ENCODE assay signal across 1 cellular context in the genomic region with DNA sequence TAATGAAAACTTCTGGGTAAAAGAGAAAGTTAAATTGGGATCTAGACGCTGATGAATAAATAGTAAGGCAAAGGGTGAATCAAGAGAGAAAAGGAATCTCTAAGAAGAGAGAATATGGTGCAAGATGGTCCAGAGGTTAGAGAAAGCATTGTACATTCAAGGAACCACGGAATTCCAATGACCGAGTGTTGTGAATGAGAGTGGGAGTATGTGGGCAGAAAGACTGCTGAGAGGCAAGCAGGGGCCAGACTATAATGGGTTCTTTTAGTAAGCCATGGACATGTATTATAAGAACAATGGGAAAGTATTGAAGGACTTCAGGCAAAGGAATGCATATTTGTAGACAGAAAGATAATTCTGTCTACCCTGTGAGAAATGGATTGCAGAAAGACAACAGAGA.
TF ChIP-seq lines count a peak whose summit lies in the region.

No MANE protein-coding gene starts in this region.

TF ChIP-seq in HepG2, 621 proteins besides CTCF, POLR2A, EP300 and RAD21 (continued from another document):
- TF ChIP-seq, protein P1, sequence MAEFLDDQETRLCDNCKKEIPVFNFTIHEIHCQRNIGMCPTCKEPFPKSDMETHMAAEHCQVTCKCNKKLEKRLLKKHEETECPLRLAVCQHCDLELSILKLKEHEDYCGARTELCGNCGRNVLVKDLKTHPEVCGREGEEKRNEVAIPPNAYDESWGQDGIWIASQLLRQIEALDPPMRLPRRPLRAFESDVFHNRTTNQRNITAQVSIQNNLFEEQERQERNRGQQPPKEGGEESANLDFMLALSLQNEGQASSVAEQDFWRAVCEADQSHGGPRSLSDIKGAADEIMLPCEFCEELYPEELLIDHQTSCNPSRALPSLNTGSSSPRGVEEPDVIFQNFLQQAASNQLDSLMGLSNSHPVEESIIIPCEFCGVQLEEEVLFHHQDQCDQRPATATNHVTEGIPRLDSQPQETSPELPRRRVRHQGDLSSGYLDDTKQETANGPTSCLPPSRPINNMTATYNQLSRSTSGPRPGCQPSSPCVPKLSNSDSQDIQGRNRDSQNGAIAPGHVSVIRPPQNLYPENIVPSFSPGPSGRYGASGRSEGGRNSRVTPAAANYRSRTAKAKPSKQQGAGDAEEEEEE (CRISPR knock-in tag; IDR thresholded peaks at IDR 0.05; ENCODE audit: borderline replicate concordance) = no peak
- TF ChIP-seq ZNF672 (CRISPR knock-in tag; IDR thresholded peaks at IDR 0.05) (no peak), NR2F2 (IDR thresholded peaks at IDR 0.05; ENCODE audit: borderline replicate concordance, low read depth) (no peak), ZNF496 (CRISPR knock-in tag; IDR thresholded peaks at IDR 0.05; ENCODE audit: insufficient replicate concordance) (no peak), NFE2L1 (CRISPR knock-in tag; IDR thresholded peaks at IDR 0.05; ENCODE audit: borderline replicate concordance) (no peak), RARG (CRISPR knock-in tag; IDR thresholded peaks at IDR 0.05; ENCODE audit: low read depth) (no peak), SOX5 (CRISPR knock-in tag; IDR thresholded peaks at IDR 0.05; ENCODE audit: borderline replicate concordance) (no peak), NFIC (IDR thresholded peaks at IDR 0.05; ENCODE audit: low read length) (no peak), NKX3-1 (CRISPR knock-in tag; IDR thresholded peaks at IDR 0.05) (no peak)
- TF ChIP-seq, protein P2, sequence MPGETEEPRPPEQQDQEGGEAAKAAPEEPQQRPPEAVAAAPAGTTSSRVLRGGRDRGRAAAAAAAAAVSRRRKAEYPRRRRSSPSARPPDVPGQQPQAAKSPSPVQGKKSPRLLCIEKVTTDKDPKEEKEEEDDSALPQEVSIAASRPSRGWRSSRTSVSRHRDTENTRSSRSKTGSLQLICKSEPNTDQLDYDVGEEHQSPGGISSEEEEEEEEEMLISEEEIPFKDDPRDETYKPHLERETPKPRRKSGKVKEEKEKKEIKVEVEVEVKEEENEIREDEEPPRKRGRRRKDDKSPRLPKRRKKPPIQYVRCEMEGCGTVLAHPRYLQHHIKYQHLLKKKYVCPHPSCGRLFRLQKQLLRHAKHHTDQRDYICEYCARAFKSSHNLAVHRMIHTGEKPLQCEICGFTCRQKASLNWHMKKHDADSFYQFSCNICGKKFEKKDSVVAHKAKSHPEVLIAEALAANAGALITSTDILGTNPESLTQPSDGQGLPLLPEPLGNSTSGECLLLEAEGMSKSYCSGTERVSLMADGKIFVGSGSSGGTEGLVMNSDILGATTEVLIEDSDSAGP (CRISPR knock-in tag; IDR thresholded peaks at IDR 0.05; ENCODE audit: borderline replicate concordance) = no peak
- TF ChIP-seq, protein P3, sequence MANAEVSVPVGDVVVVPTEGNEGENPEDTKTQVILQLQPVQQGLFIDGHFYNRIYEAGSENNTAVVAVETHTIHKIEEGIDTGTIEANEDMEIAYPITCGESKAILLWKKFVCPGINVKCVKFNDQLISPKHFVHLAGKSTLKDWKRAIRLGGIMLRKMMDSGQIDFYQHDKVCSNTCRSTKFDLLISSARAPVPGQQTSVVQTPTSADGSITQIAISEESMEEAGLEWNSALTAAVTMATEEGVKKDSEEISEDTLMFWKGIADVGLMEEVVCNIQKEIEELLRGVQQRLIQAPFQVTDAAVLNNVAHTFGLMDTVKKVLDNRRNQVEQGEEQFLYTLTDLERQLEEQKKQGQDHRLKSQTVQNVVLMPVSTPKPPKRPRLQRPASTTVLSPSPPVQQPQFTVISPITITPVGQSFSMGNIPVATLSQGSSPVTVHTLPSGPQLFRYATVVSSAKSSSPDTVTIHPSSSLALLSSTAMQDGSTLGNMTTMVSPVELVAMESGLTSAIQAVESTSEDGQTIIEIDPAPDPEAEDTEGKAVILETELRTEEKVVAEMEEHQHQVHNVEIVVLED (CRISPR knock-in tag; IDR thresholded peaks at IDR 0.05; ENCODE audit: borderline replicate concordance) = no peak
- TF ChIP-seq, protein P4, sequence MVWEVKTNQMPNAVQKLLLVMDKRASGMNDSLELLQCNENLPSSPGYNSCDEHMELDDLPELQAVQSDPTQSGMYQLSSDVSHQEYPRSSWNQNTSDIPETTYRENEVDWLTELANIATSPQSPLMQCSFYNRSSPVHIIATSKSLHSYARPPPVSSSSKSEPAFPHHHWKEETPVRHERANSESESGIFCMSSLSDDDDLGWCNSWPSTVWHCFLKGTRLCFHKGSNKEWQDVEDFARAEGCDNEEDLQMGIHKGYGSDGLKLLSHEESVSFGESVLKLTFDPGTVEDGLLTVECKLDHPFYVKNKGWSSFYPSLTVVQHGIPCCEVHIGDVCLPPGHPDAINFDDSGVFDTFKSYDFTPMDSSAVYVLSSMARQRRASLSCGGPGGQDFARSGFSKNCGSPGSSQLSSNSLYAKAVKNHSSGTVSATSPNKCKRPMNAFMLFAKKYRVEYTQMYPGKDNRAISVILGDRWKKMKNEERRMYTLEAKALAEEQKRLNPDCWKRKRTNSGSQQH (CRISPR knock-in tag; IDR thresholded peaks at IDR 0.05; ENCODE audit: low read depth) = no peak
